In the genomic region with DNA sequence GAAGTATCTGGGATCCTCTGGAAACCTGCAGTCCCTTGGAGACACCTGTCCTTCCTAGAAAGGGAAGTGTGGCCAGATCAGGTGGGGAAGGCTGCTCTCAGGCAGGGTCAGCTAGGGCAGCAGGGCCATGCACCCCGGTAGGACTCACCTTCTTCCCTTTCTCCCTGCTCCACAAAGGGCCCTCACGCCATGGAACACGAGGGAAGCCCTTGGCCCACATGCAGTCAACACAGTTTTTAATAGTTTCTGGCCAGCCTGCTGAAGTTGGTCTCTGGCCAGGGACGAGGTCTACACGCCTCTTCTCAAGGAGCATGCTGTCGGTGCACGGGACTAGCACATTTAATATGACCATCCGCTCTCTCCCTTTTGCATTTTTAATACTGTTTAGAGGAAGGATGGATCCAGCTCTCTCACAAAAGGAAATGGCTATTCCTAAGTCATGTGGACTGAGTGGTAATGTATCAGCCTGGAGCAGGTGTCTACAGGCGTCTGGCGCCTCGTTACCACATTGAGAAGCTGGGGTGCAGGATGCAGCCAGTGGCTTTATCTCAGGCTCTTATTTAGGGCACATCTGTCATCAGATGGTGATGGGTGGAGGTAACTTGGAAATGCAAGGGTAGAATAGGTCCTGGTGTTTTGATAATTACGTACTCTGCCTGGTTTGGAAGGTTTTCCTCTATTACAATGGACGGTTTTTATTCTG, we compare ENCODE assay signal across 18 cellular contexts.
DNase-seq lines count a peak whose midpoint lies in the region; ATAC-seq and TF ChIP-seq lines count a peak whose summit lies in the region.
"Had no signal": no experiment of that assay in that cellular context is flagged by ENCODE, and none has a peak within 500 bp of the region (broad histone marks: within the 10 kb centered on the region; RNA-seq: fewer than 3 reads in every experiment).

No MANE protein-coding gene starts in this region.

- H3K9ac ChIP-seq in endodermal cell (ENCODE audit: extremely low read depth, low read length, poor library complexity, severe bottlenecking) = no peak overlapping the region

- peaks cover 47% of the 10 kb centered on the region for H3K27me3 ChIP-seq in endodermal cell (ENCODE audit: control insufficient read depth, insufficient read depth, low read length, poor library complexity, severe bottlenecking)
- H3K27me3 ChIP-seq in transverse colon = peaks cover 25% of the 10 kb centered on the region

- intact Hi-C loops in transverse colon (cut with DNase I; ENCODE audit: low total_unique reads) = loop anchor here (5.0 kb wide), 1 partner anchor 108 kb away; no protein-coding TSS in a partner anchor

- in situ Hi-C loops in transverse colon (cut with MboI; ENCODE audit: low pct_ligation_motif_present in 1 of 4, low pct_unique_long_range_greater_than_20kb in 1 of 4, low sequenced_read_pairs in 3 of 4) = loop anchor here in 1 of 4 donors (10.0 kb wide), 1 partner anchor 146 kb away; no protein-coding TSS in a partner anchor

- H3K9me3 ChIP-seq in endodermal cell (ENCODE audit: control insufficient read depth, low read length) (no peaks in the 10 kb centered on the region), transverse colon (no peaks in the 10 kb centered on the region)
- H3K9me3 ChIP-seq: psoas muscle had no signal

- TF ChIP-seq CTCF in endodermal cell (conservative IDR thresholded peaks at IDR 0.05) (no peak), transverse colon (IDR thresholded peaks at IDR 0.05) (no peak)

- no peak overlapping the region for H3K4me3 Mint-ChIP-seq in activated CD8-positive, alpha-beta memory T cell treated with anti-CD3 and anti-CD28 coated beads, Interleukin-2, amount 10 ng/mL, durations not matched to agents 7 days and 5 days
- H3K4me3 Mint-ChIP-seq in endodermal cell = no peak overlapping the region
- H3K4me3 Mint-ChIP-seq: HFFc6; nephron progenitor cell; stimulated activated memory B cell treated with anti-CD40 and anti-IgM and Interleukin-4, amounts not matched to agents 10 μg/mL and 1 μg/mL and 100 μg/mL, for 72 hours had no signal

- H3K4me3 ChIP-seq in endodermal cell (ENCODE audit: low read length) (no peak overlapping the region), transverse colon (no peak overlapping the region)
- H3K4me3 ChIP-seq: psoas muscle had no signal

- H3K36me3 ChIP-seq in endodermal cell (ENCODE audit: control insufficient read depth, insufficient read depth, low read length) = no peaks in the 10 kb centered on the region
- H3K36me3 ChIP-seq in transverse colon = no peaks in the 10 kb centered on the region

- H3K36me3 Mint-ChIP-seq in activated CD8-positive, alpha-beta memory T cell treated with anti-CD3 and anti-CD28 coated beads, Interleukin-2, amount 10 ng/mL, durations not matched to agents 7 days and 5 days = peaks cover 24% of the 10 kb centered on the region
- peaks cover 4% of the 10 kb centered on the region for H3K36me3 Mint-ChIP-seq in endodermal cell (ENCODE audit: low read depth)

- no peak overlapping the region for H3K27ac ChIP-seq in endodermal cell (ENCODE audit: low read depth, low read length)
- no peak overlapping the region for H3K27ac ChIP-seq in transverse colon
- H3K27ac ChIP-seq: psoas muscle had no signal

- TF ChIP-seq POLR2A in transverse colon (IDR thresholded peaks at IDR 0.05) = no peak

- H3K27ac Mint-ChIP-seq in activated CD8-positive, alpha-beta memory T cell treated with anti-CD3 and anti-CD28 coated beads, Interleukin-2, amount 10 ng/mL, durations not matched to agents 7 days and 5 days = no peak overlapping the region
- H3K27ac Mint-ChIP-seq in endodermal cell = no peak overlapping the region
- H3K27ac Mint-ChIP-seq: HFFc6; nephron progenitor cell; stimulated activated memory B cell treated with anti-CD40 and anti-IgM and Interleukin-4, amounts not matched to agents 10 μg/mL and 1 μg/mL and 100 μg/mL, for 72 hours had no signal

- DNase-seq in activated CD8-positive, alpha-beta memory T cell treated with anti-CD3 and anti-CD28 coated beads, Interleukin-2, amount 10 ng/mL, durations not matched to agents 7 days and 5 days = peak; percentile 41
- no peak for DNase-seq in activated CD8-positive, alpha-beta memory T cell treated with anti-CD3 and anti-CD28 coated beads for 24 hours
- DNase-seq in NCI-H69 (lab: John Stamatoyannopoulos, UW) (peak; percentile 35), endodermal cell (peak; percentile 59), transverse colon (peak; percentile 8), NCI-H446 treated with DMSO at 0.1 percent for 48 hours (lab: John Stamatoyannopoulos, UW) (no peak)
- DNase-seq: activated T-cell treated with anti-CD3 and anti-CD28 coated beads, Interleukin-2, amount 50 U/mL, for 48 hours; amygdala; central memory CD4-positive, alpha-beta T cell; HFFc6; mammary epithelial cell; NCI-H510A; nephron progenitor cell; psoas muscle; SHP77 treated with DMSO at 0.1 percent for 48 hours had no signal

- peaks cover 52% of the 10 kb centered on the region for H3K4me1 Mint-ChIP-seq in activated CD8-positive, alpha-beta memory T cell treated with anti-CD3 and anti-CD28 coated beads, Interleukin-2, amount 10 ng/mL, durations not matched to agents 7 days and 5 days
- H3K4me1 Mint-ChIP-seq in endodermal cell = peaks cover 13% of the 10 kb centered on the region
- H3K4me1 Mint-ChIP-seq: nephron progenitor cell had no signal

- no peaks in the 10 kb centered on the region for H3K27me3 Mint-ChIP-seq in activated CD8-positive, alpha-beta memory T cell treated with anti-CD3 and anti-CD28 coated beads, Interleukin-2, amount 10 ng/mL, durations not matched to agents 7 days and 5 days
- peaks cover 42% of the 10 kb centered on the region for H3K27me3 Mint-ChIP-seq in endodermal cell (ENCODE audit: insufficient read depth)

- no peak for TF ChIP-seq EP300 in transverse colon (IDR thresholded peaks at IDR 0.05; ENCODE audit: low read depth)

- peaks cover 4% of the 10 kb centered on the region for H3K9me3 Mint-ChIP-seq in activated CD8-positive, alpha-beta memory T cell treated with anti-CD3 and anti-CD28 coated beads, Interleukin-2, amount 10 ng/mL, durations not matched to agents 7 days and 5 days (ENCODE audit: low read depth)
- H3K9me3 Mint-ChIP-seq in endodermal cell = peaks cover 11% of the 10 kb centered on the region

- CTCF ChIA-PET in activated CD8-positive, alpha-beta memory T cell treated with anti-CD3 and anti-CD28 coated beads, Interleukin-2, amount 10 ng/mL, durations not matched to agents 7 days and 5 days (lab: Charles Lee) = interaction anchor here (1.9 to 2.3 kb wide), 2 partner anchors 8 to 10 kb away, joined by 7 to 10 read pairs; no protein-coding TSS in a partner anchor

- H3K4me1 ChIP-seq in endodermal cell (ENCODE audit: control insufficient read depth, insufficient read depth, low read length) = no peaks in the 10 kb centered on the region
- peaks cover 0 to 5% (median 0%) of the 10 kb centered on the region in 4 donors for H3K4me1 ChIP-seq in transverse colon
- H3K4me1 ChIP-seq: psoas muscle had no signal

- 90 to 93% methylated on average over 6 to 13 of the region's 13 CpGs for WGBS in endodermal cell (ENCODE audit: insufficient coverage in 1 of 2, insufficient read length in 1 of 2), 2 experiments
- 75 to 83% methylated on average over 6 to 13 of the region's 13 CpGs for WGBS in transverse colon (ENCODE audit: low coverage in 1 of 2), 2 donors

- no peak for ATAC-seq in activated CD8-positive, alpha-beta memory T cell treated with anti-CD3 and anti-CD28 coated beads, Interleukin-2, amount 10 ng/mL, durations not matched to agents 7 days and 5 days
- ATAC-seq in GM21515 (IDR thresholded peaks at IDR 0.05; ENCODE audit: unreplicated experiment) (no peak), HG03342 (IDR thresholded peaks at IDR 0.05; ENCODE audit: unreplicated experiment) (no peak)
- ATAC-seq: psoas muscle; stimulated activated memory B cell treated with anti-CD40 and anti-IgM and Interleukin-4, amounts not matched to agents 10 μg/mL and 1 μg/mL and 100 μg/mL, for 72 hours had no signal

Comparison
In these comparisons a context has a peak if more than half of its experiments do, and no peak if none do; other contexts are left out.
1. DNase-seq: peak in activated CD8-positive, alpha-beta memory T cell treated with anti-CD3 and anti-CD28 coated beads, Interleukin-2, amount 10 ng/mL, durations not matched to agents 7 days and 5 days (single experiment), NCI-H69 (single experiment), endodermal cell (single experiment) and transverse colon (single experiment); none in activated CD8-positive, alpha-beta memory T cell treated with anti-CD3 and anti-CD28 coated beads for 24 hours (single experiment) and NCI-H446 treated with DMSO at 0.1 percent for 48 hours (single experiment).